25 cellular contexts compared by ENCODE assay signal in the genomic region with DNA sequence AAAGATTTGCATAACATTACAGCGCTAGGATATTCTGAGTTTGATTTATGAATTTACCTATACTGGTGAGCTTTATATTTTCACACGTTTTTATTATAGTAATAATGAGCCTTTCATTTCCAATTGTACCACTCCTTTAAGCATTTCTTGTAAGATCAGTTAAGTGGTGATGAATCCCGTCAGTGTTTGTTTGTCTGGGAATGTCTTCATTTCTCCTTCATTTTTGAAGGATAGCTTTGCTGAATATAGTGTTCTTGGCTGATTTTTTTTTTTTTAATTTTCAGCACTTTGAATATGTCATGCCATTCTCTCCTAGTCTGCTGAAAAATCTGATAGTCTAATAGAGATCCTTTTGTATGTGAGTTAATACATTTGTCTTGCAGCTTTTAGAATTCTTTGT.
DNase-seq lines count a peak whose midpoint lies in the region; ATAC-seq, FAIRE-seq and TF ChIP-seq lines count a peak whose summit lies in the region.
"Had no signal": no experiment of that assay in that cellular context is flagged by ENCODE, and none has a peak within 500 bp of the region (broad histone marks: within the 10 kb centered on the region; RNA-seq: fewer than 3 reads in every experiment).

No MANE protein-coding gene starts in this region.

- peak overlapping the region in 5 of 6 donors; percentile 1 to 86 (median 19) for H3K27ac Mint-ChIP-seq in naive B cell
- no peak overlapping the region for H3K27ac Mint-ChIP-seq in activated naive CD4-positive, alpha-beta T cell treated with anti-CD3 and anti-CD28 coated beads, Interleukin-2, amount 10 ng/mL, durations not matched to agents 7 days and 5 days
- H3K27ac Mint-ChIP-seq: activated CD4-positive, alpha-beta memory T cell treated with anti-CD3 and anti-CD28 coated beads for 36 hours; brain; nephron progenitor cell had no signal

- POLR2A ChIA-PET in HEK293 (lab: Yijun Ruan, JAX) = no interaction called here

- CTCF ChIA-PET in HEK293 (lab: Yijun Ruan, JAX) = interaction anchor here (1.4 kb wide), 1 partner anchor 9 kb away, joined by 5 read pairs; no protein-coding TSS in a partner anchor
- CTCF ChIA-PET in activated naive CD4-positive, alpha-beta T cell treated with anti-CD3 and anti-CD28 coated beads, Interleukin-2, amount 10 ng/mL, durations not matched to agents 7 days and 5 days (lab: Charles Lee) = no interaction called here

- ATAC-seq in GM18502 (IDR thresholded peaks at IDR 0.05; ENCODE audit: poor library complexity, unreplicated experiment) (peak; percentile 6), HG03521 (IDR thresholded peaks at IDR 0.05; ENCODE audit: unreplicated experiment) (peak; percentile 8), naive B cell (ENCODE audit: low read depth in 2 of 2) (peak in 1 of 2 donors; percentile 22)
- ATAC-seq: mucosa of descending colon had no signal

- H3K4me3 ChIP-seq in HEK293 (ENCODE audit: low read depth, low read length) = no peak overlapping the region
- H3K4me3 ChIP-seq: HAP-1, mucosa of descending colon, tibial nerve had no signal

- H3K4me3 Mint-ChIP-seq in naive B cell = peak overlapping the region in 4 of 8 donors; percentile 0 to 68 (median 13)
- H3K4me3 Mint-ChIP-seq in activated naive CD4-positive, alpha-beta T cell treated with anti-CD3 and anti-CD28 coated beads, Interleukin-2, amount 10 ng/mL, durations not matched to agents 7 days and 5 days = no peak overlapping the region
- H3K4me3 Mint-ChIP-seq: activated CD4-positive, alpha-beta memory T cell treated with anti-CD3 and anti-CD28 coated beads for 36 hours; brain; nephron progenitor cell had no signal

- TF ChIP-seq CTCF in HEK293 (tag by site-specific recombination; IDR thresholded peaks at IDR 0.05) = no peak

- no peak overlapping the region for H3K27ac ChIP-seq in HEK293 (ENCODE audit: extremely low read depth, low read depth, low read length)
- H3K27ac ChIP-seq: tibial nerve had no signal

- DNase-seq in naive B cell = no peak
- no peak for DNase-seq in CD1c-positive myeloid dendritic cell (ENCODE audit: extremely low spot score)
- no peak for DNase-seq in hippocampal formation (lab: John Stamatoyannopoulos, UW)
- DNase-seq in activated naive CD4-positive, alpha-beta T cell treated with anti-CD3 and anti-CD28 coated beads, Interleukin-2, amount 10 ng/mL, durations not matched to agents 7 days and 5 days = no peak
- no peak for DNase-seq in RCC 7860 (ENCODE audit: low spot score)
- DNase-seq: activated CD4-positive, alpha-beta memory T cell treated with anti-CD3 and anti-CD28 coated beads for 36 hours; activated CD4-positive, CD25-positive, alpha-beta regulatory T cell treated with anti-CD3 and anti-CD28 coated beads, Interleukin-2, amount 50 U/mL, for 72 hours; activated naive CD4-positive, alpha-beta T cell treated with Interleukin-2 at 50 U/mL for 16 hours; cerebellar nuclear complex; DMS153; foreskin melanocyte; mucosa of descending colon; NCI-H1417; NCI-H2029 treated with DMSO at 0.1 percent for 48 hours; NCI-H2227 treated with DMSO at 0.1 percent for 48 hours; NCI-H526 treated with DMSO at 0.1 percent for 48 hours; nephron progenitor cell; SHP77; stimulated activated CD4-positive, alpha-beta T cell treated with anti-CD3 and anti-CD28 coated beads, Interleukin-4, amount 100 ng/mL, for 24 hours had no signal

- no peaks in the 10 kb centered on the region for H3K36me3 ChIP-seq in HEK293 (ENCODE audit: control insufficient read depth in 2 of 2, insufficient read depth in 1 of 2, low read length in 2 of 2)
- H3K36me3 ChIP-seq: HAP-1, tibial nerve had no signal

- no peaks in the 10 kb centered on the region for H3K4me1 ChIP-seq in HEK293 (ENCODE audit: control insufficient read depth, insufficient read depth, low read length)
- H3K4me1 ChIP-seq: HAP-1, tibial nerve had no signal

- H3K9me3 Mint-ChIP-seq in naive B cell = peaks cover 0 to 24% (median 17%) of the 10 kb centered on the region in 7 donors
- H3K9me3 Mint-ChIP-seq in activated naive CD4-positive, alpha-beta T cell treated with anti-CD3 and anti-CD28 coated beads, Interleukin-2, amount 10 ng/mL, durations not matched to agents 7 days and 5 days = peaks cover 4% of the 10 kb centered on the region

- FAIRE-seq in RCC 7860 (lab: Jason Lieb, UNC) = no peak

- peaks cover 30 to 67% (median 33%) of the 10 kb centered on the region in 3 donors for H3K4me1 Mint-ChIP-seq in naive B cell
- no peaks in the 10 kb centered on the region for H3K4me1 Mint-ChIP-seq in activated naive CD4-positive, alpha-beta T cell treated with anti-CD3 and anti-CD28 coated beads, Interleukin-2, amount 10 ng/mL, durations not matched to agents 7 days and 5 days
- H3K4me1 Mint-ChIP-seq: brain, nephron progenitor cell had no signal

- peaks cover 7 to 12% of the 10 kb centered on the region in 2 donors for H3K36me3 Mint-ChIP-seq in naive B cell
- H3K36me3 Mint-ChIP-seq in activated naive CD4-positive, alpha-beta T cell treated with anti-CD3 and anti-CD28 coated beads, Interleukin-2, amount 10 ng/mL, durations not matched to agents 7 days and 5 days = no peaks in the 10 kb centered on the region
- H3K36me3 Mint-ChIP-seq: brain had no signal

- no peaks in the 10 kb centered on the region for H3K27me3 Mint-ChIP-seq in naive B cell
- no peaks in the 10 kb centered on the region for H3K27me3 Mint-ChIP-seq in activated naive CD4-positive, alpha-beta T cell treated with anti-CD3 and anti-CD28 coated beads, Interleukin-2, amount 10 ng/mL, durations not matched to agents 7 days and 5 days
- H3K27me3 Mint-ChIP-seq: activated CD4-positive, alpha-beta memory T cell treated with anti-CD3 and anti-CD28 coated beads for 36 hours had no signal

- H3K9me3 ChIP-seq in HEK293 (ENCODE audit: control insufficient read depth, insufficient read depth, low read depth, low read length) = no peaks in the 10 kb centered on the region
- H3K9me3 ChIP-seq: HAP-1 had no signal

TF ChIP-seq in HEK293, 187 proteins besides CTCF, POLR2A, EP300 and RAD21:
- TF ChIP-seq, protein P1, sequence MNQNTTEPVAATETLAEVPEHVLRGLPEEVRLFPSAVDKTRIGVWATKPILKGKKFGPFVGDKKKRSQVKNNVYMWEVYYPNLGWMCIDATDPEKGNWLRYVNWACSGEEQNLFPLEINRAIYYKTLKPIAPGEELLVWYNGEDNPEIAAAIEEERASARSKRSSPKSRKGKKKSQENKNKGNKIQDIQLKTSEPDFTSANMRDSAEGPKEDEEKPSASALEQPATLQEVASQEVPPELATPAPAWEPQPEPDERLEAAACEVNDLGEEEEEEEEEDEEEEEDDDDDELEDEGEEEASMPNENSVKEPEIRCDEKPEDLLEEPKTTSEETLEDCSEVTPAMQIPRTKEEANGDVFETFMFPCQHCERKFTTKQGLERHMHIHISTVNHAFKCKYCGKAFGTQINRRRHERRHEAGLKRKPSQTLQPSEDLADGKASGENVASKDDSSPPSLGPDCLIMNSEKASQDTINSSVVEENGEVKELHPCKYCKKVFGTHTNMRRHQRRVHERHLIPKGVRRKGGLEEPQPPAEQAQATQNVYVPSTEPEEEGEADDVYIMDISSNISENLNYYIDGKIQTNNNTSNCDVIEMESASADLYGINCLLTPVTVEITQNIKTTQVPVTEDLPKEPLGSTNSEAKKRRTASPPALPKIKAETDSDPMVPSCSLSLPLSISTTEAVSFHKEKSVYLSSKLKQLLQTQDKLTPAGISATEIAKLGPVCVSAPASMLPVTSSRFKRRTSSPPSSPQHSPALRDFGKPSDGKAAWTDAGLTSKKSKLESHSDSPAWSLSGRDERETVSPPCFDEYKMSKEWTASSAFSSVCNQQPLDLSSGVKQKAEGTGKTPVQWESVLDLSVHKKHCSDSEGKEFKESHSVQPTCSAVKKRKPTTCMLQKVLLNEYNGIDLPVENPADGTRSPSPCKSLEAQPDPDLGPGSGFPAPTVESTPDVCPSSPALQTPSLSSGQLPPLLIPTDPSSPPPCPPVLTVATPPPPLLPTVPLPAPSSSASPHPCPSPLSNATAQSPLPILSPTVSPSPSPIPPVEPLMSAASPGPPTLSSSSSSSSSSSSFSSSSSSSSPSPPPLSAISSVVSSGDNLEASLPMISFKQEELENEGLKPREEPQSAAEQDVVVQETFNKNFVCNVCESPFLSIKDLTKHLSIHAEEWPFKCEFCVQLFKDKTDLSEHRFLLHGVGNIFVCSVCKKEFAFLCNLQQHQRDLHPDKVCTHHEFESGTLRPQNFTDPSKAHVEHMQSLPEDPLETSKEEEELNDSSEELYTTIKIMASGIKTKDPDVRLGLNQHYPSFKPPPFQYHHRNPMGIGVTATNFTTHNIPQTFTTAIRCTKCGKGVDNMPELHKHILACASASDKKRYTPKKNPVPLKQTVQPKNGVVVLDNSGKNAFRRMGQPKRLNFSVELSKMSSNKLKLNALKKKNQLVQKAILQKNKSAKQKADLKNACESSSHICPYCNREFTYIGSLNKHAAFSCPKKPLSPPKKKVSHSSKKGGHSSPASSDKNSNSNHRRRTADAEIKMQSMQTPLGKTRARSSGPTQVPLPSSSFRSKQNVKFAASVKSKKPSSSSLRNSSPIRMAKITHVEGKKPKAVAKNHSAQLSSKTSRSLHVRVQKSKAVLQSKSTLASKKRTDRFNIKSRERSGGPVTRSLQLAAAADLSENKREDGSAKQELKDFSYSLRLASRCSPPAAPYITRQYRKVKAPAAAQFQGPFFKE (tag by site-specific recombination; IDR thresholded peaks at IDR 0.05; ENCODE audit: borderline replicate concordance) = no peak
- no peak for TF ChIP-seq ZSCAN30 (tag by site-specific recombination; IDR thresholded peaks at IDR 0.05)
- no peak for TF ChIP-seq GLIS2 (tag by site-specific recombination; IDR thresholded peaks at IDR 0.05)
- peak; percentile 92 for TF ChIP-seq SETDB1 (IDR thresholded peaks at IDR 0.05; ENCODE audit: insufficient read length, low read length)
- TF ChIP-seq, protein P2, sequence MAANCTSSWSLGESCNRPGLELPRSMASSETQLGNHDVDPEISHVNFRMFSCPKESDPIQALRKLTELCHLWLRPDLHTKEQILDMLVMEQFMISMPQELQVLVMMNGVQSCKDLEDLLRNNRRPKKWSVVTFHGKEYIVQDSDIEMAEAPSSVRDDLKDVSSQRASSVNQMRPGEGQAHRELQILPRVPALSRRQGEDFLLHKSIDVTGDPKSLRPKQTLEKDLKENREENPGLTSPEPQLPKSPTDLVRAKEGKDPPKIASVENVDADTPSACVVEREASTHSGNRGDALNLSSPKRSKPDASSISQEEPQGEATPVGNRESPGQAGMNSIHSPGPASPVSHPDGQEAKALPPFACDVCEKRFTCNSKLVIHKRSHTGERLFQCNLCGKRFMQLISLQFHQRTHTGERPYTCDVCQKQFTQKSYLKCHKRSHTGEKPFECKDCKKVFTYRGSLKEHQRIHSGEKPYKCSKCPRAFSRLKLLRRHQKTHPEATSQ (tag by site-specific recombination; IDR thresholded peaks at IDR 0.05) = no peak
- no peak for TF ChIP-seq YY1 (tag by site-specific recombination; IDR thresholded peaks at IDR 0.05)
- TF ChIP-seq TRIM28 (IDR thresholded peaks at IDR 0.05; ENCODE audit: borderline replicate concordance, low read length) = peak; percentile 64; the same call in 1 of the 2 replicates
